ENCODE assay signal across 17 cellular contexts in the genomic region with DNA sequence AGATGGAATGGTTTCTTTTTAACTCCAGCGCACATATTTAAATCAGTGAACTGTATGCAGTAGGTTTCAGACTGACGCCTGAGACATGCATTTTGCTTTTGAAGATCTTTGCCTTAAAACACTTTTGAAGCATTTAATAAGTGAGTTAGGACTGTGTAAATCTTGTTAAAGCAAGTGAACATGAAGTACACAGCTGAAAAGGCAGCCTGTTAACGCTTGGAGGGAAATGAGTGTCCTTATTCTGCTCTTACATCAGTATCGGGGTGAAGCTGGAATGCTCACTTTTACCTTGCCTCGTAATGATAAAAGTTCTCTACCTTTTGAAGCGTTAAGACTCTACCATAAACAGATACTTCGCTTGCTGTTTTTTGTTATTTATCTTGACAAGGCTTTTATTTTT.
"Had no signal": no experiment of that assay in that cellular context is flagged by ENCODE, and none has a peak within 500 bp of the region (broad histone marks: within the 10 kb centered on the region; RNA-seq: fewer than 3 reads in every experiment).

No MANE protein-coding gene starts in this region.

- H3K9ac ChIP-seq: parathyroid adenoma had no signal

- H3K27me3 ChIP-seq: adrenal gland, ascending aorta, hepatocyte, right lobe of liver, testis had no signal

- H3K27ac ChIP-seq: adrenal gland, ascending aorta, coronary artery, hepatocyte, parathyroid adenoma, right lobe of liver, skin epidermis, testis, WERI-Rb-1 had no signal

- ATAC-seq: activated T-cell treated with anti-CD3 and anti-CD28 coated beads, Interleukin-2, amount 50 U/mL, for 4 hours; left ventricle myocardium superior; right lobe of liver; stimulated activated memory B cell treated with anti-CD40 and anti-IgM and Interleukin-4, amounts not matched to agents 10 μg/mL and 1 μg/mL and 100 μg/mL, for 72 hours had no signal

- H3K4me1 ChIP-seq: ascending aorta, parathyroid adenoma, right lobe of liver, testis had no signal

- H3K36me3 ChIP-seq: adrenal gland, ascending aorta, right lobe of liver, WERI-Rb-1 had no signal

- H3K79me2 ChIP-seq: hepatocyte, parathyroid adenoma had no signal

- H3K4me2 ChIP-seq: hepatocyte had no signal

- H2AFZ ChIP-seq: hepatocyte, parathyroid adenoma had no signal

- DNase-seq: activated CD8-positive, alpha-beta memory T cell treated with anti-CD3 and anti-CD28 coated beads, Interleukin-2, amount 50 U/mL, for 48 hours; activated naive CD4-positive, alpha-beta T cell; activated T-cell treated with anti-CD3 and anti-CD28 coated beads, Interleukin-2, amount 50 U/mL, for 4 hours; adrenal gland; immature natural killer cell; left ventricle myocardium superior; mammary epithelial cell; right lobe of liver; T-helper 1 cell; testis; WERI-Rb-1 had no signal

- H3K9me3 ChIP-seq: adrenal gland, ascending aorta, right lobe of liver, testis had no signal

- H3K4me3 ChIP-seq: adrenal gland, ascending aorta, coronary artery, hepatocyte, right lobe of liver, skin epidermis, testis had no signal
